8 cellular contexts compared by ENCODE assay signal in genomic region chr11:66070604-66071325, GRCh38. TPM values are rescaled to one million over a fixed set of nuclear protein-coding genes. Genes with fewer than 3 reads are reported as not detected.
A peak's percentile ranks its signal among the peaks of the same experiment; 100 is the strongest.
DNase-seq lines count a peak whose midpoint lies in the region; ATAC-seq and TF ChIP-seq lines count a peak whose summit lies in the region.

No MANE protein-coding gene starts in this region.

- intact Hi-C loops in left ventricle myocardium inferior (cut with micrococcal nuclease): no loop called here
- intact Hi-C loops in prostate gland (cut with DNase I): no loop called here

- H3K4me1 ChIP-seq in BLaER1 (peaks cover 60% of the 10 kb centered on the region), KMS-11 (ENCODE audit: low read depth, poor library complexity, severe bottlenecking) (peaks cover 56% of the 10 kb centered on the region), adipocyte (ENCODE audit: control insufficient read depth, insufficient read depth, low read length) (peaks cover 29% of the 10 kb centered on the region), left ventricle myocardium inferior (peaks cover 47% of the 10 kb centered on the region), prostate gland (replicated peaks) (peaks cover 5% of the 10 kb centered on the region)

- H3K27ac ChIP-seq in BLaER1 (peak overlapping the region; percentile 88), KMS-11 (peak overlapping the region; percentile 48), left ventricle myocardium inferior (replicated peaks) (peak overlapping the region; percentile 94), prostate gland (peak overlapping the region; percentile 87 to 95)

- peak; percentile 21 for ATAC-seq in GM19397 (IDR thresholded peaks at IDR 0.05; ENCODE audit: unreplicated experiment)
- ATAC-seq in HG03469 (IDR thresholded peaks at IDR 0.05; ENCODE audit: unreplicated experiment): no peak

- TF ChIP-seq CTCF in KMS-11 (conservative IDR thresholded peaks at IDR 0.05; ENCODE audit: low read depth, low read length) (no peak), left ventricle myocardium inferior (IDR thresholded peaks at IDR 0.05; ENCODE audit: borderline replicate concordance) (no peak), prostate gland (IDR thresholded peaks at IDR 0.05) (no peak)

- H4K20me1 ChIP-seq in BLaER1 (peaks cover 66% of the 10 kb centered on the region), KMS-11 (ENCODE audit: insufficient read depth) (peaks cover 18% of the 10 kb centered on the region)

- no peak for TF ChIP-seq POLR2A in prostate gland (IDR thresholded peaks at IDR 0.05)

- under 1% methylated on average over 53 of the region's 58 CpGs for WGBS in prostate gland

- peak overlapping the region; percentile 96 for H3K4me2 ChIP-seq in BLaER1
- peak overlapping the region; percentile 99 for H3K4me2 ChIP-seq in KMS-11

- peak overlapping the region; percentile 31 for H2AFZ ChIP-seq in KMS-11 (ENCODE audit: low read depth)

- peaks cover 54% of the 10 kb centered on the region for H3K79me2 ChIP-seq in KMS-11 (ENCODE audit: insufficient read depth, low read depth)

- H3K4me3 ChIP-seq in BLaER1 (peak overlapping the region; percentile 94), KMS-11 (IDR thresholded peaks at IDR 0.05; ENCODE audit: insufficient read depth, low read depth, low read length) (no peak overlapping the region), adipocyte (ENCODE audit: low read length) (peak overlapping the region; percentile 85), left ventricle myocardium inferior (peak overlapping the region; percentile 92), prostate gland (peak overlapping the region; percentile 76 to 93)

- H3K9ac ChIP-seq in BLaER1 (peak overlapping the region; percentile 87), KMS-11 (peak overlapping the region; percentile 61), adipocyte (ENCODE audit: low read length) (peak overlapping the region; percentile 88)

- DNase-seq in adipocyte (ENCODE audit: low read depth): peak; percentile 76
- DNase-seq in left ventricle myocardium inferior: peak; percentile 68
- peak; percentile 60 for DNase-seq in prostate gland (ENCODE audit: low spot score)
- DNase-seq in dedifferentiated amniotic fluid mesenchymal stem cell (ENCODE audit: extremely low spot score): no peak

- H3K27me3 ChIP-seq in BLaER1: no peaks in the 10 kb centered on the region
- H3K27me3 ChIP-seq in KMS-11 (ENCODE audit: insufficient read depth, low read depth): no peaks in the 10 kb centered on the region
- H3K27me3 ChIP-seq in adipocyte (replicated peaks; ENCODE audit: control insufficient read depth, insufficient read depth, low read length): no peaks in the 10 kb centered on the region
- H3K27me3 ChIP-seq in left ventricle myocardium inferior (ENCODE audit: low read depth): no peaks in the 10 kb centered on the region
- no peaks in the 10 kb centered on the region for H3K27me3 ChIP-seq in prostate gland (replicated peaks; ENCODE audit: insufficient read depth)

- peaks cover 60% of the 10 kb centered on the region for H3K36me3 ChIP-seq in BLaER1
- peaks cover 5% of the 10 kb centered on the region; the same call in 1 of the 2 replicates for H3K36me3 ChIP-seq in KMS-11 (ENCODE audit: insufficient read depth)
- peaks cover 46% of the 10 kb centered on the region for H3K36me3 ChIP-seq in adipocyte (ENCODE audit: control insufficient read depth, insufficient read depth, low read length, severe bottlenecking)
- H3K36me3 ChIP-seq in left ventricle myocardium inferior: peaks cover 52% of the 10 kb centered on the region
- H3K36me3 ChIP-seq in prostate gland: peaks cover 0 to 13% of the 10 kb centered on the region in 2 donors

- H3K9me3 ChIP-seq in BLaER1 (no peaks in the 10 kb centered on the region), adipocyte (ENCODE audit: control insufficient read depth, low read length) (no peaks in the 10 kb centered on the region), left ventricle myocardium inferior (replicated peaks) (no peaks in the 10 kb centered on the region), prostate gland (no peaks in the 10 kb centered on the region)

RNA-seq across cellular contexts. Expression of gene PACS1, which starts 0.7 kb away (rescaled TPM):
- total RNA-seq in left ventricle myocardium inferior (54.9 TPM), prostate gland (100 to 1,000 TPM in 1 of 2 donors, 10 to 100 TPM in 1; 51.9 to 107 TPM)

RNA-seq across cellular contexts. Expression of gene SF3B2, which starts 18.6 kb away (rescaled TPM):
- total RNA-seq in left ventricle myocardium inferior: 75.5 TPM
- total RNA-seq in prostate gland: 100 to 1,000 TPM; 130 to 212 TPM

RNA-seq across cellular contexts. Expression of gene GAL3ST3, which starts 21.8 kb away (rescaled TPM):
- total RNA-seq in left ventricle myocardium inferior (1.3 TPM), prostate gland (1 to 10 TPM; 2.3 to 4.3 TPM)

RNA-seq across cellular contexts. Expression of gene CATSPER1, which starts 44.5 kb away (rescaled TPM):
- not detected for total RNA-seq in left ventricle myocardium inferior
- total RNA-seq in prostate gland: under 1 TPM in 1 of 2 donors, not detected in 1; 0.85 TPM

RNA-seq across cellular contexts. Expression of gene CST6, which starts 59.0 kb away (rescaled TPM):
- total RNA-seq in left ventricle myocardium inferior (not detected), prostate gland (1 to 10 TPM in 1 of 2 donors, under 1 TPM in 1; 0.36 to 6.5 TPM)
